9 cellular contexts compared by ENCODE assay signal in the genomic region with DNA sequence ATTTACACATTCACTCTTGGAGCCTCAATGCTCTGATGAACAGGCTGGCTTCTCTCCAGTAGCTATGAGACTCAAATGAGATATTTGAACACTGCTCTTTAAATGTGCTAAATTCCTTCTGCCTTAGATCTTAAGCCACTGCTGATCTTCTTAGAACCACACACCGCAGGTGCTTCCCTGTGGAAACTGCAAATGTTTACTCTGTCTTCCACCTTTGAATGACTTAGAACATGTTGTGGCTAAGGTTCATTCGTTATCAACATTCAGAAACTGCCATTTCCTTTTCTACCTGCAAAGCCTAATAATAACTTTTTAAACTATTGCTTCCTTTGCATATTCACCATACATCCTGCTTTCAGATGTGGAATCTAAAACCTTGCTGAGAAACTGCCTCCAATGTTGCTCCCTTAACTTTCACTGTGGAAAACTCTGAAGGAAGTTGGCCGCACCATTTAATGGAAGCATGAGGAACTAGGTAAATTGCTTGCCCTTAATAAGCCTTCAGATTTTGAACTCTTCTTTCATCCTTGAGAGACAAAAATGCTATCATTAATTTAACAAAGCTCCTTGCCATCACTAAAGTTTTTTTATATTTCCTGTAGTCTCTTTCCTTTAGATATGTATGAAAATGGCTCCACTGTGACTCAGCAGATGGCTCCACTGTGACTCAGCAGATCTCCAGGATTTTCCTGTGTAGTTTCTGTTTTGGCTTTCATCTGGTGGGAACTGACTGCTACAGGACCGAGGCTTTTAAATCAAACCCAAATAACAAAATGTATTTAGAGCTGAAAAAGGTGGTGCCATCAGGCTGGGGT.
A peak's percentile ranks its signal among the peaks of the same experiment; 100 is the strongest.
DNase-seq lines count a peak whose midpoint lies in the region; ATAC-seq and TF ChIP-seq lines count a peak whose summit lies in the region.
"Had no signal": no experiment of that assay in that cellular context is flagged by ENCODE, and none has a peak within 500 bp of the region (broad histone marks: within the 10 kb centered on the region; RNA-seq: fewer than 3 reads in every experiment).

No MANE protein-coding gene starts in this region.

- peaks cover 7% of the 10 kb centered on the region for H3K9me3 Mint-ChIP-seq in stimulated activated naive CD8-positive, alpha-beta T cell treated with anti-CD3 and anti-CD28 coated beads, Interleukin-15, Interleukin-2, amounts not matched to agents 100 ng/mL and 50 ng/mL, for 24 hours

- H3K4me1 ChIP-seq in left ventricle myocardium inferior: no peaks in the 10 kb centered on the region
- H3K4me1 ChIP-seq: ascending aorta had no signal

- peak overlapping the region; percentile 17 for H3K27ac Mint-ChIP-seq in stimulated activated naive CD8-positive, alpha-beta T cell treated with anti-CD3 and anti-CD28 coated beads, Interleukin-15, Interleukin-2, amounts not matched to agents 100 ng/mL and 50 ng/mL, for 24 hours

- no peaks in the 10 kb centered on the region for H3K27me3 ChIP-seq in SU-DHL-6 (ENCODE audit: low read length)
- H3K27me3 ChIP-seq in left ventricle myocardium inferior (ENCODE audit: low read depth): no peaks in the 10 kb centered on the region
- H3K27me3 ChIP-seq: ascending aorta had no signal

- H3K27ac ChIP-seq in SU-DHL-6 (ENCODE audit: low read depth, low read length) (no peak overlapping the region), left ventricle myocardium inferior (replicated peaks) (no peak overlapping the region)
- H3K27ac ChIP-seq: ascending aorta had no signal

- H3K9me2 ChIP-seq in SU-DHL-6 (replicated peaks; ENCODE audit: insufficient read depth, low read length): no peaks in the 10 kb centered on the region

- peak overlapping the region; percentile 44 for H3K4me3 Mint-ChIP-seq in stimulated activated naive CD8-positive, alpha-beta T cell treated with anti-CD3 and anti-CD28 coated beads, Interleukin-15, Interleukin-2, amounts not matched to agents 100 ng/mL and 50 ng/mL, for 24 hours

- H3F3A ChIP-seq in SU-DHL-6 (ENCODE audit: insufficient read depth): no peaks in the 10 kb centered on the region

- intact Hi-C loops in left ventricle myocardium inferior (cut with micrococcal nuclease): no loop called here

- DNase-seq in stimulated activated naive CD8-positive, alpha-beta T cell treated with anti-CD3 and anti-CD28 coated beads, Interleukin-15, Interleukin-2, amounts not matched to agents 100 U/mL and 50 U/mL, for 24 hours: no peak
- DNase-seq in epithelial cell of proximal tubule (ENCODE audit: low read depth): peak; percentile 99
- no peak for DNase-seq in NCI-H446 (lab: John Stamatoyannopoulos, UW)
- DNase-seq in left ventricle myocardium inferior: no peak
- no peak for DNase-seq in NCI-H748 treated with DMSO at 0.1 percent for 48 hours (lab: John Stamatoyannopoulos, UW)

- H3K9me3 ChIP-seq in SU-DHL-6 (ENCODE audit: insufficient read depth, low read length) (no peaks in the 10 kb centered on the region; the same call in 1 of the 2 replicates), left ventricle myocardium inferior (replicated peaks) (peaks cover 14% of the 10 kb centered on the region)
- H3K9me3 ChIP-seq: ascending aorta had no signal

- H3K4me2 ChIP-seq in SU-DHL-6 (ENCODE audit: low read depth, low read length, poor library complexity, severe bottlenecking): no peak overlapping the region

- H2AFZ ChIP-seq in SU-DHL-6 (ENCODE audit: low read depth, low read length, severe bottlenecking): peak overlapping the region; percentile 21

- H3K36me3 Mint-ChIP-seq in stimulated activated naive CD8-positive, alpha-beta T cell treated with anti-CD3 and anti-CD28 coated beads, Interleukin-15, Interleukin-2, amounts not matched to agents 100 ng/mL and 50 ng/mL, for 24 hours (ENCODE audit: low read depth): no peaks in the 10 kb centered on the region

- H3K4me1 Mint-ChIP-seq in stimulated activated naive CD8-positive, alpha-beta T cell treated with anti-CD3 and anti-CD28 coated beads, Interleukin-15, Interleukin-2, amounts not matched to agents 100 ng/mL and 50 ng/mL, for 24 hours (ENCODE audit: low read depth): peaks cover 44% of the 10 kb centered on the region

- H3K79me2 ChIP-seq in SU-DHL-6 (ENCODE audit: insufficient read depth, low read length): no peaks in the 10 kb centered on the region

- TF ChIP-seq CTCF in SU-DHL-6 (IDR thresholded peaks at IDR 0.05; ENCODE audit: insufficient read depth, low read length, poor library complexity, severe bottlenecking): no peak
- no peak for TF ChIP-seq CTCF in epithelial cell of proximal tubule (conservative IDR thresholded peaks at IDR 0.05; ENCODE audit: low read depth, low read length)
- no peak for TF ChIP-seq CTCF in left ventricle myocardium inferior (IDR thresholded peaks at IDR 0.05; ENCODE audit: borderline replicate concordance)

- H3K4me3 ChIP-seq in SU-DHL-6 (ENCODE audit: insufficient read depth, low read length, poor library complexity, severe bottlenecking) (no peak overlapping the region), epithelial cell of proximal tubule (ENCODE audit: low read depth, low read length) (no peak overlapping the region), left ventricle myocardium inferior (no peak overlapping the region)
- H3K4me3 ChIP-seq: ascending aorta had no signal

- H4K20me1 ChIP-seq in SU-DHL-6 (ENCODE audit: low read depth, low read length): no peaks in the 10 kb centered on the region

- H3K36me3 ChIP-seq in SU-DHL-6 (ENCODE audit: low read length) (no peaks in the 10 kb centered on the region), left ventricle myocardium inferior (no peaks in the 10 kb centered on the region)
- H3K36me3 ChIP-seq: ascending aorta had no signal

- H3K9ac ChIP-seq in SU-DHL-6 (ENCODE audit: low read length): no peak overlapping the region

- no peak for ATAC-seq in stimulated activated naive CD8-positive, alpha-beta T cell treated with anti-CD3 and anti-CD28 coated beads, Interleukin-15, Interleukin-2, amounts not matched to agents 100 U/mL and 50 U/mL, for 24 hours
- ATAC-seq in HG03439 (IDR thresholded peaks at IDR 0.05; ENCODE audit: unreplicated experiment): no peak

- H3K27me3 Mint-ChIP-seq in stimulated activated naive CD8-positive, alpha-beta T cell treated with anti-CD3 and anti-CD28 coated beads, Interleukin-15, Interleukin-2, amounts not matched to agents 100 ng/mL and 50 ng/mL, for 24 hours: no peaks in the 10 kb centered on the region
